Comparison of ENCODE assay signal across 20 cellular contexts in the genomic region with DNA sequence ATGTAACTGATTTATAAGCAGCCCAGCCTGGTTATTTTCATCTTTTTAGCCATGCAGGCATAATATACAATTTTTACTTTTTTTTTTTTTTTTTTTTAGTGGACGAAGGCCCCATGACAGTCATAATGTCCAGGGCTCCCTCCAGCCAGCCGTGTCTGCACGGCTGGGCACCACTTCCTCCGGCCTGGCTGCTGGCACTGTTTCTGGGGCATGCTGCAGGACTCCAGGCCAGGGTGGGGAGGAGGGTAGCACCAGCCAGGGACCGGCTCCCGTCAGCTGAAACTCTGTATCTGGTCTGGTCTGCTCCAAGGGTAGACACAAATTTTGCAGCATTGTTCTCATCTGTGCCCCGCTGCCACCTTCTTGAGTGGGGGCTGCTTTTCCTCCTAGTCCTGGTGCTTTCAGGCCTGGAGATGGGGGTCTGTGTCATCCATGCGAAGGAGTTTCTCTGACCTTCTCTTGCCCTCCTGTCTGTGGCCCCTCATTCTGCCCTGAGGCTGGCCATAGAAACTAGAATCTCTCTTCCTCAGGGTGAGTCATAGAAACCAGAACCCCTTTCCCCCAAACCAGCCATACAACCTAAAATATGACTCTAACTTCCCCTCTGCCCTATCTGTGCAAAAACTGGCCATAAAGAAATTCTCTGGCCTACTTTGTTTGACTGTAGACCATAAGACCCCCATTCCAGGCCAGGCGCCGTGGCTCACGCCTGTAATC. TPM values are rescaled to one million over a fixed set of nuclear protein-coding genes. Genes with fewer than 3 reads are reported as not detected.
DNase-seq lines count a peak whose midpoint lies in the region; ATAC-seq and TF ChIP-seq lines count a peak whose summit lies in the region.
"Had no signal": no experiment of that assay in that cellular context is flagged by ENCODE, and none has a peak within 500 bp of the region (broad histone marks: within the 10 kb centered on the region; RNA-seq: fewer than 3 reads in every experiment).

No MANE protein-coding gene starts in this region.

- H3K79me2 ChIP-seq in OCI-LY7 (ENCODE audit: insufficient read depth, low read depth, low read length), result peaks cover under 1% of the 10 kb centered on the region; the same call in 1 of the 2 replicates

- H2AFZ ChIP-seq in OCI-LY7 (ENCODE audit: low read length), result no peak overlapping the region; the same call in 1 of the 2 replicates

- H3K27ac ChIP-seq in OCI-LY7 (ENCODE audit: low read depth, low read length, poor library complexity, severe bottlenecking), result peak overlapping the region; percentile 24
- H3K27ac ChIP-seq: breast epithelium, C4-2B, heart right ventricle, SK-N-MC, thoracic aorta had no signal

- peak; percentile 43 for ATAC-seq in GM21619 (IDR thresholded peaks at IDR 0.05; ENCODE audit: unreplicated experiment)
- ATAC-seq: activated CD4-positive, CD25-positive, alpha-beta regulatory T cell treated with anti-CD3 and anti-CD28 coated beads, Interleukin-2, amount 50 U/mL, for 24 hours had no signal

- H4K20me1 ChIP-seq in OCI-LY7 (ENCODE audit: insufficient read depth, low read length), result no peaks in the 10 kb centered on the region

- no peaks in the 10 kb centered on the region for H3K36me3 Mint-ChIP-seq in neural crest cell (ENCODE audit: low read depth)
- H3K36me3 Mint-ChIP-seq in activated T-helper 2 cell treated with anti-CD3 and anti-CD28 coated beads, Interferon-gamma antibody, Interleukin-2, Interleukin-4, amounts not matched to agents 10 μg/mL and 5 μg/mL and 100 μg/mL, durations not matched to agents 14 hours and 24 hours and 36 hours (ENCODE audit: low read depth), result no peaks in the 10 kb centered on the region

- no TSS peak for BruUV-seq in OCI-LY7 (replicated peaks; lab: Mats Ljungman, UMichigan)

- no peaks in the 10 kb centered on the region for H3K36me3 ChIP-seq in OCI-LY7 (ENCODE audit: insufficient read depth, low read length)
- H3K36me3 ChIP-seq: breast epithelium, heart right ventricle, thoracic aorta had no signal

- peak; percentile 36 for DNase-seq in G401 (ENCODE audit: low spot score)
- no peak for DNase-seq in OCI-LY7 (ENCODE audit: low spot score)
- DNase-seq in neural crest cell (ENCODE audit: low read depth, low spot score), result no peak
- no peak for DNase-seq in NCI-H82 (lab: John Stamatoyannopoulos, UW)
- no peak for DNase-seq in NCI-H2081 treated with DMSO at 0.1 percent for 48 hours (lab: John Stamatoyannopoulos, UW)
- no peak for DNase-seq in activated gamma-delta T cell (lab: John Stamatoyannopoulos, UW)
- no peak for DNase-seq in activated T-helper 2 cell treated with anti-CD3 and anti-CD28 coated beads, Interferon-gamma antibody, Interleukin-2, Interleukin-4, amounts not matched to agents 10 μg/mL and 5 μg/mL and 100 μg/mL, durations not matched to agents 14 hours and 24 hours and 36 hours (ENCODE audit: low spot score)
- DNase-seq: ACHN, cortex of kidney, heart right ventricle, NCI-H1048, NCI-H2081, retina, T1000 had no signal

- intact Hi-C loops in OCI-LY7 (cut with micrococcal nuclease; ENCODE audit: unreplicated experiment), result no loop called here
- intact Hi-C loops in activated T-helper 2 cell treated with anti-CD3 and anti-CD28 coated beads, Interferon-gamma antibody, Interleukin-2, Interleukin-4, amounts not matched to agents 10 μg/mL and 5 μg/mL and 100 μg/mL, durations not matched to agents 14 hours and 24 hours and 36 hours (cut with micrococcal nuclease), result no loop called here

- H3K4me1 Mint-ChIP-seq in neural crest cell, result peaks cover 11% of the 10 kb centered on the region
- peaks cover 15% of the 10 kb centered on the region for H3K4me1 Mint-ChIP-seq in activated T-helper 2 cell treated with anti-CD3 and anti-CD28 coated beads, Interferon-gamma antibody, Interleukin-2, Interleukin-4, amounts not matched to agents 10 μg/mL and 5 μg/mL and 100 μg/mL, durations not matched to agents 14 hours and 24 hours and 36 hours (ENCODE audit: low read depth)

- peak overlapping the region; percentile 3 for H3K4me3 Mint-ChIP-seq in neural crest cell
- H3K4me3 Mint-ChIP-seq in activated T-helper 2 cell treated with anti-CD3 and anti-CD28 coated beads, Interferon-gamma antibody, Interleukin-2, Interleukin-4, amounts not matched to agents 10 μg/mL and 5 μg/mL and 100 μg/mL, durations not matched to agents 14 hours and 24 hours and 36 hours (ENCODE audit: low read depth), result no peak overlapping the region

- H3K27me3 Mint-ChIP-seq in neural crest cell (ENCODE audit: low read depth), result peaks cover 2% of the 10 kb centered on the region
- peaks cover 2% of the 10 kb centered on the region for H3K27me3 Mint-ChIP-seq in activated T-helper 2 cell treated with anti-CD3 and anti-CD28 coated beads, Interferon-gamma antibody, Interleukin-2, Interleukin-4, amounts not matched to agents 10 μg/mL and 5 μg/mL and 100 μg/mL, durations not matched to agents 14 hours and 24 hours and 36 hours (ENCODE audit: low read depth)

- H3K4me1 ChIP-seq in OCI-LY7 (ENCODE audit: insufficient read depth, low read length, poor library complexity, severe bottlenecking), result peaks cover 57% of the 10 kb centered on the region
- H3K4me1 ChIP-seq: breast epithelium, heart right ventricle had no signal

- peak overlapping the region; percentile 7 for H3K4me2 ChIP-seq in OCI-LY7 (ENCODE audit: low read length)

- no peaks in the 10 kb centered on the region for H3K9me2 ChIP-seq in OCI-LY7 (ENCODE audit: insufficient read depth, low read length)

- no peak overlapping the region for H3K4me3 ChIP-seq in OCI-LY7 (ENCODE audit: low read depth, low read length, poor library complexity, severe bottlenecking)
- H3K4me3 ChIP-seq: breast epithelium, heart right ventricle, SK-N-MC, thoracic aorta had no signal

- TF ChIP-seq CTCF in OCI-LY7 (conservative IDR thresholded peaks at IDR 0.05; ENCODE audit: low read length), result no peak
- TF ChIP-seq CTCF in neural crest cell (conservative IDR thresholded peaks at IDR 0.05), result no peak

- CTCF ChIA-PET in OCI-LY7 (lab: Charles Lee; ENCODE audit: unreplicated experiment), result no interaction called here

- in situ Hi-C loops in G401 (cut with HindIII; ENCODE audit: low sequenced_read_pairs), result no loop called here

- H3K9me3 ChIP-seq in OCI-LY7 (ENCODE audit: low read length), result no peaks in the 10 kb centered on the region
- H3K9me3 ChIP-seq: breast epithelium, heart right ventricle, thoracic aorta had no signal

- no peak overlapping the region for H3K27ac Mint-ChIP-seq in neural crest cell (ENCODE audit: unreplicated experiment)
- H3K27ac Mint-ChIP-seq in activated T-helper 2 cell treated with anti-CD3 and anti-CD28 coated beads, Interferon-gamma antibody, Interleukin-2, Interleukin-4, amounts not matched to agents 10 μg/mL and 5 μg/mL and 100 μg/mL, durations not matched to agents 14 hours and 24 hours and 36 hours, result no peak overlapping the region

- POLR2A ChIA-PET in OCI-LY7 (lab: Charles Lee), result no interaction called here

- no peaks in the 10 kb centered on the region for H3K9me3 Mint-ChIP-seq in neural crest cell
- H3K9me3 Mint-ChIP-seq in activated T-helper 2 cell treated with anti-CD3 and anti-CD28 coated beads, Interferon-gamma antibody, Interleukin-2, Interleukin-4, amounts not matched to agents 10 μg/mL and 5 μg/mL and 100 μg/mL, durations not matched to agents 14 hours and 24 hours and 36 hours, result no peaks in the 10 kb centered on the region

RNA-seq across cellular contexts. Expression of a gene that starts 9.2 kb away (rescaled TPM):
- 63.6 and 73.1 TPM in 2 replicates for total RNA-seq in G401 (2014; rRNA removed; shearing (Covaris generic))
- total RNA-seq in OCI-LY7 (2014; rRNA removed; shearing (Covaris generic)), result 125 and 137 TPM in 2 replicates
- total RNA-seq in OCI-LY7 (2022), result 149 and 172 TPM in 2 replicates
- 78.0 and 78.2 TPM in 2 replicates for total RNA-seq in neural crest cell
- total RNA-seq in activated T-helper 2 cell treated with anti-CD3 and anti-CD28 coated beads, Interferon-gamma antibody, Interleukin-2, Interleukin-4, amounts not matched to agents 10 μg/mL and 5 μg/mL and 100 μg/mL, durations not matched to agents 14 hours and 24 hours and 36 hours, result 108 and 110 TPM in 2 replicates

RNA-seq across cellular contexts. Expression of a gene that starts 25.0 kb away (rescaled TPM):
- not detected in 2 replicates for total RNA-seq in G401 (2014; rRNA removed; shearing (Covaris generic))
- 93.9 and 98.0 TPM in 2 replicates for total RNA-seq in OCI-LY7 (2014; rRNA removed; shearing (Covaris generic))
- total RNA-seq in OCI-LY7 (2022) (36.4 and 39.5 TPM in 2 replicates), neural crest cell (0.36 and 0.63 TPM in 2 replicates)
- total RNA-seq in activated T-helper 2 cell treated with anti-CD3 and anti-CD28 coated beads, Interferon-gamma antibody, Interleukin-2, Interleukin-4, amounts not matched to agents 10 μg/mL and 5 μg/mL and 100 μg/mL, durations not matched to agents 14 hours and 24 hours and 36 hours, result 1.8 and 2.2 TPM in 2 replicates

Comparison
In these comparisons a context has a peak if more than half of its experiments do, and no peak if none do; other contexts are left out.
1. RNA of a gene that starts 25.0 kb away (total RNA-seq): 36.4 to 98.0 TPM in OCI-LY7; 1.8 to 2.2 TPM in activated T-helper 2 cell treated with anti-CD3 and anti-CD28 coated beads, Interferon-gamma antibody, Interleukin-2, Interleukin-4, amounts not matched to agents 10 μg/mL and 5 μg/mL and 100 μg/mL, durations not matched to agents 14 hours and 24 hours and 36 hours, 0.36 to 0.63 TPM in neural crest cell and not detected in G401; every median in the first group is over 10 times any median in the second.